Comparison of ENCODE assay signal across 1 cellular context in the genomic region with DNA sequence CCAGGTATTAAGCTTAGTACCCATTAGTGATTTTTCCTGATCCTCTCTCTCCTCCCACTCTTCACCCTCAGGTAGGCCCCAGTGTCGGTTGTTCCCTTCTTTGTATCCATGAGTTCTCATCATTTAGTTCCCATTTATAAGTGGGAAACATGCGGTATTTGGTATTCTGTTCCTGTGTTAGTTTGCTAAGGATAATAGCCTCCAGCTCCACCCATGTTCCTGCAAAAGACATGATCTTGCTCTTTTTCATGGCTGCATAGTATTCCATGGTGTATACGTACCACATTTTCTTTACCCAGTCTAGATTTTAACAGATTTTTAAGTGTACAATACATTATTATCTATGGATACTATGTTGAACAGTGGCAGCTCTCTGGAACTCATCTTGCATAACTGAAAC.
TF ChIP-seq lines count a peak whose summit lies in the region.

No MANE protein-coding gene starts in this region.

TF ChIP-seq in HepG2, 621 proteins besides CTCF, POLR2A, EP300 and RAD21 (continued from another document):
- TF ChIP-seq, protein P1, sequence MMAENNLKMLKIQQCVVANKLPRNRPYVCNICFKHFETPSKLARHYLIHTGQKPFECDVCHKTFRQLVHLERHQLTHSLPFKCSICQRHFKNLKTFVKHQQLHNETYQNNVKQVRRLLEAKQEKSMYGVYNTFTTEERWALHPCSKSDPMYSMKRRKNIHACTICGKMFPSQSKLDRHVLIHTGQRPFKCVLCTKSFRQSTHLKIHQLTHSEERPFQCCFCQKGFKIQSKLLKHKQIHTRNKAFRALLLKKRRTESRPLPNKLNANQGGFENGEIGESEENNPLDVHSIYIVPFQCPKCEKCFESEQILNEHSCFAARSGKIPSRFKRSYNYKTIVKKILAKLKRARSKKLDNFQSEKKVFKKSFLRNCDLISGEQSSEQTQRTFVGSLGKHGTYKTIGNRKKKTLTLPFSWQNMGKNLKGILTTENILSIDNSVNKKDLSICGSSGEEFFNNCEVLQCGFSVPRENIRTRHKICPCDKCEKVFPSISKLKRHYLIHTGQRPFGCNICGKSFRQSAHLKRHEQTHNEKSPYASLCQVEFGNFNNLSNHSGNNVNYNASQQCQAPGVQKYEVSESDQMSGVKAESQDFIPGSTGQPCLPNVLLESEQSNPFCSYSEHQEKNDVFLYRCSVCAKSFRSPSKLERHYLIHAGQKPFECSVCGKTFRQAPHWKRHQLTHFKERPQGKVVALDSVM (CRISPR knock-in tag; IDR thresholded peaks at IDR 0.05), result no peak
- no peak for TF ChIP-seq HOXA9 (CRISPR knock-in tag; IDR thresholded peaks at IDR 0.05; ENCODE audit: borderline replicate concordance)
- no peak for TF ChIP-seq CENPX (CRISPR knock-in tag; IDR thresholded peaks at IDR 0.05)
- TF ChIP-seq, protein P2, sequence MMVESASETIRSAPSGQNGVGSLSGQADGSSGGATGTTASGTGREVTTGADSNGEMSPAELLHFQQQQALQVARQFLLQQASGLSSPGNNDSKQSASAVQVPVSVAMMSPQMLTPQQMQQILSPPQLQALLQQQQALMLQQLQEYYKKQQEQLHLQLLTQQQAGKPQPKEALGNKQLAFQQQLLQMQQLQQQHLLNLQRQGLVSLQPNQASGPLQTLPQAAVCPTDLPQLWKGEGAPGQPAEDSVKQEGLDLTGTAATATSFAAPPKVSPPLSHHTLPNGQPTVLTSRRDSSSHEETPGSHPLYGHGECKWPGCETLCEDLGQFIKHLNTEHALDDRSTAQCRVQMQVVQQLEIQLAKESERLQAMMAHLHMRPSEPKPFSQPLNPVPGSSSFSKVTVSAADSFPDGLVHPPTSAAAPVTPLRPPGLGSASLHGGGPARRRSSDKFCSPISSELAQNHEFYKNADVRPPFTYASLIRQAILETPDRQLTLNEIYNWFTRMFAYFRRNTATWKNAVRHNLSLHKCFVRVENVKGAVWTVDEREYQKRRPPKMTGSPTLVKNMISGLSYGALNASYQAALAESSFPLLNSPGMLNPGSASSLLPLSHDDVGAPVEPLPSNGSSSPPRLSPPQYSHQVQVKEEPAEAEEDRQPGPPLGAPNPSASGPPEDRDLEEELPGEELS (CRISPR knock-in tag; IDR thresholded peaks at IDR 0.05), result no peak
- TF ChIP-seq, protein P3, sequence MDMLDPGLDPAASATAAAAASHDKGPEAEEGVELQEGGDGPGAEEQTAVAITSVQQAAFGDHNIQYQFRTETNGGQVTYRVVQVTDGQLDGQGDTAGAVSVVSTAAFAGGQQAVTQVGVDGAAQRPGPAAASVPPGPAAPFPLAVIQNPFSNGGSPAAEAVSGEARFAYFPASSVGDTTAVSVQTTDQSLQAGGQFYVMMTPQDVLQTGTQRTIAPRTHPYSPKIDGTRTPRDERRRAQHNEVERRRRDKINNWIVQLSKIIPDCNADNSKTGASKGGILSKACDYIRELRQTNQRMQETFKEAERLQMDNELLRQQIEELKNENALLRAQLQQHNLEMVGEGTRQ (IDR thresholded peaks at IDR 0.05; ENCODE audit: low read depth, low read length), result no peak
- TF ChIP-seq, protein P3 (CRISPR knock-in tag; IDR thresholded peaks at IDR 0.05; ENCODE audit: borderline replicate concordance), result no peak
- TF ChIP-seq IKZF1 (IDR thresholded peaks at IDR 0.05), result no peak
- TF ChIP-seq, protein P4, sequence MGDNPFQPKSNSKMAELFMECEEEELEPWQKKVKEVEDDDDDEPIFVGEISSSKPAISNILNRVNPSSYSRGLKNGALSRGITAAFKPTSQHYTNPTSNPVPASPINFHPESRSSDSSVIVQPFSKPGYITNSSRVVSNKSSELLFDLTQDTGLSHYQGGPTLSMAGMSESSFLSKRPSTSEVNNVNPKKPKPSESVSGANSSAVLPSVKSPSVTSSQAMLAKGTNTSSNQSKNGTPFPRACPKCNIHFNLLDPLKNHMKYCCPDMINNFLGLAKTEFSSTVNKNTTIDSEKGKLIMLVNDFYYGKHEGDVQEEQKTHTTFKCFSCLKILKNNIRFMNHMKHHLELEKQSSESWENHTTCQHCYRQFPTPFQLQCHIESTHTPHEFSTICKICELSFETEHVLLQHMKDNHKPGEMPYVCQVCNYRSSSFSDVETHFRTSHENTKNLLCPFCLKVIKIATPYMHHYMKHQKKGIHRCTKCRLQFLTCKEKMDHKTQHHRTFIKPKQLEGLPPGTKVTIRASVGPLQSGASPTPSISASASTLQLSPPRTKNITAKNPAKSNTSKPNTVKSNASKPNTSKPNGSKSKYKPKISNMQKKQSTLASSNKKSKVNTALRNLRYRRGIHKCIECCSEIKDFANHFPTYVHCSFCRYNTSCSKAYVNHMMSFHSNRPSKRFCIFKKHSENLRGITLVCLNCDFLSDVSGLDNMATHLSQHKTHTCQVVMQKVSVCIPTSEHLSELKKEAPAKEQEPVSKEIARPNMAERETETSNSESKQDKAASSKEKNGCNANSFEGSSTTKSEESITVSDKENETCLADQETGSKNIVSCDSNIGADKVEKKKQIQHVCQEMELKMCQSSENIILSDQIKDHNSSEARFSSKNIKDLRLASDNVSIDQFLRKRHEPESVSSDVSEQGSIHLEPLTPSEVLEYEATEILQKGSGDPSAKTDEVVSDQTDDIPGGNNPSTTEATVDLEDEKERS (CRISPR knock-in tag; IDR thresholded peaks at IDR 0.05), result 0 out of 2 replicates have a peak, but pooled peaks have one; percentile 31
- TF ChIP-seq ATAD3A (CRISPR knock-in tag; IDR thresholded peaks at IDR 0.05), result no peak
- TF ChIP-seq ZNF790 (CRISPR knock-in tag; IDR thresholded peaks at IDR 0.05; ENCODE audit: borderline replicate concordance), result no peak
- TF ChIP-seq ZMYM3 (CRISPR knock-in tag; IDR thresholded peaks at IDR 0.05), result peak; percentile 78; the same call in 1 of the 2 replicates
- TF ChIP-seq TOPORS (CRISPR knock-in tag; IDR thresholded peaks at IDR 0.05), result no peak
- no peak for TF ChIP-seq NFKBIZ (CRISPR knock-in tag; IDR thresholded peaks at IDR 0.05)
- 0 out of 2 replicates have a peak, but pooled peaks have one; percentile 59 for TF ChIP-seq ZNF234 (CRISPR knock-in tag; conservative IDR thresholded peaks at IDR 0.05)
- no peak for TF ChIP-seq ZSCAN30 (CRISPR knock-in tag; IDR thresholded peaks at IDR 0.05)
- TF ChIP-seq ZBTB3 (CRISPR knock-in tag; IDR thresholded peaks at IDR 0.05; ENCODE audit: borderline replicate concordance, low read depth), result no peak
- TF ChIP-seq, protein P5, sequence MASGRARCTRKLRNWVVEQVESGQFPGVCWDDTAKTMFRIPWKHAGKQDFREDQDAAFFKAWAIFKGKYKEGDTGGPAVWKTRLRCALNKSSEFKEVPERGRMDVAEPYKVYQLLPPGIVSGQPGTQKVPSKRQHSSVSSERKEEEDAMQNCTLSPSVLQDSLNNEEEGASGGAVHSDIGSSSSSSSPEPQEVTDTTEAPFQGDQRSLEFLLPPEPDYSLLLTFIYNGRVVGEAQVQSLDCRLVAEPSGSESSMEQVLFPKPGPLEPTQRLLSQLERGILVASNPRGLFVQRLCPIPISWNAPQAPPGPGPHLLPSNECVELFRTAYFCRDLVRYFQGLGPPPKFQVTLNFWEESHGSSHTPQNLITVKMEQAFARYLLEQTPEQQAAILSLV (CRISPR knock-in tag; IDR thresholded peaks at IDR 0.05; ENCODE audit: borderline replicate concordance), result no peak
- no peak for TF ChIP-seq ZNF354B (CRISPR knock-in tag; IDR thresholded peaks at IDR 0.05)
- no peak for TF ChIP-seq ZNF782 (CRISPR knock-in tag; IDR thresholded peaks at IDR 0.05; ENCODE audit: borderline replicate concordance)
- no peak for TF ChIP-seq REL (CRISPR knock-in tag; conservative IDR thresholded peaks at IDR 0.05)
- TF ChIP-seq, protein P6, sequence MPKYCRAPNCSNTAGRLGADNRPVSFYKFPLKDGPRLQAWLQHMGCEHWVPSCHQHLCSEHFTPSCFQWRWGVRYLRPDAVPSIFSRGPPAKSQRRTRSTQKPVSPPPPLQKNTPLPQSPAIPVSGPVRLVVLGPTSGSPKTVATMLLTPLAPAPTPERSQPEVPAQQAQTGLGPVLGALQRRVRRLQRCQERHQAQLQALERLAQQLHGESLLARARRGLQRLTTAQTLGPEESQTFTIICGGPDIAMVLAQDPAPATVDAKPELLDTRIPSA (CRISPR knock-in tag; IDR thresholded peaks at IDR 0.05; ENCODE audit: borderline replicate concordance), result no peak
